ENCODE assay signal across 26 cellular contexts in genomic region chr5:76729373-76730290, GRCh38.
"Had no signal": no experiment of that assay in that cellular context is flagged by ENCODE, and none has a peak within 500 bp of the region (broad histone marks: within the 10 kb centered on the region; RNA-seq: fewer than 3 reads in every experiment).

No MANE protein-coding gene starts in this region.

- H3K27me3 ChIP-seq: brain microvascular endothelial cell, cardiac muscle cell had no signal

- H3K27me3 Mint-ChIP-seq: activated naive CD8-positive, alpha-beta T cell treated with anti-CD3 and anti-CD28 coated beads for 36 hours; activated T-helper 17 cell treated with anti-CD3 and anti-CD28 coated beads, Interleukin-2, amount 50 U/mL, for 72 hours had no signal

- H3K4me1 Mint-ChIP-seq: activated naive CD4-positive, alpha-beta T cell treated with anti-CD3 and anti-CD28 coated beads, Interleukin-2, amount 10 ng/mL, durations not matched to agents 7 days and 5 days; activated naive CD8-positive, alpha-beta T cell treated with anti-CD3 and anti-CD28 coated beads for 36 hours had no signal

- H3K27ac Mint-ChIP-seq: activated naive CD4-positive, alpha-beta T cell treated with anti-CD3 and anti-CD28 coated beads, Interleukin-2, amount 10 ng/mL, durations not matched to agents 7 days and 5 days; activated naive CD8-positive, alpha-beta T cell treated with anti-CD3 and anti-CD28 coated beads for 36 hours; activated T-helper 17 cell treated with anti-CD3 and anti-CD28 coated beads, Interleukin-2, amount 50 U/mL, for 72 hours had no signal

- H3K27ac ChIP-seq: brain microvascular endothelial cell, cardiac muscle cell, SK-N-MC had no signal

- ATAC-seq: activated CD4-positive, CD25-positive, alpha-beta regulatory T cell treated with anti-CD3 and anti-CD28 coated beads, Interleukin-2, amount 50 U/mL, for 24 hours; activated T-helper 17 cell treated with anti-CD3 and anti-CD28 coated beads, Interleukin-2, amount 50 U/mL, for 72 hours; Panc1; Right ventricle myocardium inferior had no signal

- H3K4me3 ChIP-seq: cardiac muscle cell, SK-N-MC had no signal

- H3K36me3 ChIP-seq: cardiac muscle cell had no signal

- DNase-seq: activated CD4-positive, alpha-beta T cell treated with anti-CD3 and anti-CD28 coated beads for 4 hours; activated CD4-positive, alpha-beta T cell treated with anti-CD3 and anti-CD28 coated beads, Interleukin-2, amount 50 U/mL, for 4 hours; activated CD8-positive, alpha-beta memory T cell treated with anti-CD3 and anti-CD28 coated beads for 24 hours; activated gamma-delta T cell treated with Interleukin-2 at 50 U/mL for 16 hours; activated naive CD4-positive, alpha-beta T cell treated with anti-CD3 and anti-CD28 coated beads, Interleukin-2, amount 10 ng/mL, durations not matched to agents 7 days and 5 days; activated naive CD8-positive, alpha-beta T cell treated with anti-CD3 and anti-CD28 coated beads for 36 hours; activated T-cell treated with anti-CD3 and anti-CD28 coated beads for 4 hours; activated T-cell treated with anti-CD3 and anti-CD28 coated beads, Interleukin-2, amount 50 U/mL, for 48 hours; brain microvascular endothelial cell; Karpas-422; MM.1S; NCI-H1105; NCI-H1436 treated with DMSO at 0.1 percent for 48 hours; NCI-H187; NCI-H2081; NCI-H510A treated with DMSO at 0.1 percent for 48 hours; NCI-H69; NK-92 treated with Interleukin-12 subunit alpha and Interleukin-12 subunit beta, amount 100 ng/mL, for 24 hours; OCI-M1; RPMI8226 had no signal

- H3K4me3 Mint-ChIP-seq: activated naive CD4-positive, alpha-beta T cell treated with anti-CD3 and anti-CD28 coated beads, Interleukin-2, amount 10 ng/mL, durations not matched to agents 7 days and 5 days; activated naive CD8-positive, alpha-beta T cell treated with anti-CD3 and anti-CD28 coated beads for 36 hours; activated T-helper 17 cell treated with anti-CD3 and anti-CD28 coated beads, Interleukin-2, amount 50 U/mL, for 72 hours had no signal
